In genomic region chr1:89911186-89911976, GRCh38 we compare ENCODE assay signal across 19 cellular contexts.
DNase-seq lines count a peak whose midpoint lies in the region; ATAC-seq, FAIRE-seq and TF ChIP-seq lines count a peak whose summit lies in the region.
"Had no signal": no experiment of that assay in that cellular context is flagged by ENCODE, and none has a peak within 500 bp of the region (broad histone marks: within the 10 kb centered on the region; RNA-seq: fewer than 3 reads in every experiment).

No MANE protein-coding gene starts in this region.

- peak overlapping the region; percentile 75 for H2BK15ac ChIP-seq in mesendoderm (replicated peaks; ENCODE audit: low read depth)

- no peak overlapping the region for H2AK5ac ChIP-seq in mesendoderm (ENCODE audit: low read length)

- peak overlapping the region; percentile 30 for H3K56ac ChIP-seq in mesendoderm (ENCODE audit: low read length)

- H2BK5ac ChIP-seq in mesendoderm (ENCODE audit: low read length): no peak overlapping the region

- H3K4me1 ChIP-seq in mammary epithelial cell (ENCODE audit: insufficient read depth, low read length) (peaks cover 28% of the 10 kb centered on the region), astrocyte (ENCODE audit: insufficient read depth, low read length) (peaks cover 44% of the 10 kb centered on the region), mesendoderm (ENCODE audit: control insufficient read depth, low read depth, low read length) (peaks cover 8% of the 10 kb centered on the region)

- in situ Hi-C loops in mammary epithelial cell (cut with MboI; ENCODE audit: low sequenced_read_pairs in 2 of 2): no loop called here

- no peak overlapping the region for H3K4me3 Mint-ChIP-seq in MCF 10A (ENCODE audit: unreplicated experiment)
- H3K4me3 Mint-ChIP-seq in astrocyte (ENCODE audit: unreplicated experiment): peak overlapping the region; percentile 47
- H3K4me3 Mint-ChIP-seq in activated CD4-positive, alpha-beta T cell treated with anti-CD3 and anti-CD28 coated beads, Interleukin-2, amount 10 ng/mL, durations not matched to agents 7 days and 5 days: no peak overlapping the region
- H3K4me3 Mint-ChIP-seq: activated CD4-positive, alpha-beta memory T cell treated with anti-CD3 and anti-CD28 coated beads, Interleukin-2, amount 10 ng/mL, durations not matched to agents 7 days and 5 days; stimulated activated naive B cell treated with anti-CD40 and anti-IgM and Interleukin-4, amounts not matched to agents 10 μg/mL and 1 μg/mL and 100 μg/mL, for 72 hours had no signal

- intact Hi-C loops in MCF 10A (cut with micrococcal nuclease) (no loop called here), mammary epithelial cell (cut with micrococcal nuclease) (no loop called here)

- BruUV-seq in MCF 10A (replicated peaks; lab: Mats Ljungman, UMichigan) (no TSS peak), mammary epithelial cell (replicated peaks; lab: Mats Ljungman, UMichigan) (no TSS peak)

- CTCF ChIA-PET in MCF 10A (lab: Yijun Ruan, JAX) (interaction anchor here (0.6 to 0.8 kb wide), 2 partner anchors 76 to 93 kb away, joined by 3 read pairs; no protein-coding TSS in a partner anchor), mammary epithelial cell (lab: Charles Lee; ENCODE audit: low non-redundant PET) (no interaction called here)
- CTCF ChIA-PET in activated CD4-positive, alpha-beta T cell treated with anti-CD3 and anti-CD28 coated beads, Interleukin-2, amount 10 ng/mL, durations not matched to agents 7 days and 5 days (lab: Charles Lee): no interaction called here

- no peak overlapping the region for H3K18ac ChIP-seq in mesendoderm (ENCODE audit: low read length)

- H3K4me2 ChIP-seq in mammary epithelial cell (ENCODE audit: insufficient read depth, low read depth, low read length): no peak overlapping the region
- peak overlapping the region; percentile 34 for H3K4me2 ChIP-seq in astrocyte (ENCODE audit: low read length)
- no peak overlapping the region for H3K4me2 ChIP-seq in mesendoderm (ENCODE audit: low read length)

- H3K27ac Mint-ChIP-seq in MCF 10A (ENCODE audit: low read depth, unreplicated experiment): peak overlapping the region; percentile 60
- peak overlapping the region; percentile 98 for H3K27ac Mint-ChIP-seq in astrocyte (ENCODE audit: unreplicated experiment)
- H3K27ac Mint-ChIP-seq in activated CD4-positive, alpha-beta T cell treated with anti-CD3 and anti-CD28 coated beads, Interleukin-2, amount 10 ng/mL, durations not matched to agents 7 days and 5 days: no peak overlapping the region
- H3K27ac Mint-ChIP-seq: activated CD4-positive, alpha-beta memory T cell treated with anti-CD3 and anti-CD28 coated beads, Interleukin-2, amount 10 ng/mL, durations not matched to agents 7 days and 5 days had no signal

- H3K4me1 Mint-ChIP-seq in MCF 10A (ENCODE audit: insufficient read depth, unreplicated experiment) (peaks cover 41% of the 10 kb centered on the region), astrocyte (ENCODE audit: low read depth, unreplicated experiment) (peaks cover 62% of the 10 kb centered on the region)
- H3K4me1 Mint-ChIP-seq in activated CD4-positive, alpha-beta T cell treated with anti-CD3 and anti-CD28 coated beads, Interleukin-2, amount 10 ng/mL, durations not matched to agents 7 days and 5 days: peaks cover 27% of the 10 kb centered on the region

- H3K79me2 ChIP-seq in mammary epithelial cell (ENCODE audit: insufficient read depth, low read length): peaks cover 21% of the 10 kb centered on the region
- no peaks in the 10 kb centered on the region for H3K79me2 ChIP-seq in astrocyte (ENCODE audit: insufficient read depth, low read length)
- peaks cover 1% of the 10 kb centered on the region for H3K79me2 ChIP-seq in mesendoderm (ENCODE audit: control insufficient read depth, insufficient read depth, low read length)

- peaks cover 22% of the 10 kb centered on the region for H3K36me3 Mint-ChIP-seq in MCF 10A (ENCODE audit: insufficient read depth, unreplicated experiment)
- H3K36me3 Mint-ChIP-seq in astrocyte (ENCODE audit: low read depth, unreplicated experiment): no peaks in the 10 kb centered on the region
- H3K36me3 Mint-ChIP-seq in activated CD4-positive, alpha-beta T cell treated with anti-CD3 and anti-CD28 coated beads, Interleukin-2, amount 10 ng/mL, durations not matched to agents 7 days and 5 days (ENCODE audit: low read depth): peaks cover 16% of the 10 kb centered on the region

- H3K23ac ChIP-seq in mesendoderm (ENCODE audit: low read length): no peak overlapping the region

- H3K9ac ChIP-seq in mammary epithelial cell (ENCODE audit: insufficient read depth, low read length): no peak overlapping the region
- peak overlapping the region; percentile 69 for H3K9ac ChIP-seq in astrocyte (ENCODE audit: low read length)
- no peak overlapping the region for H3K9ac ChIP-seq in mesendoderm (ENCODE audit: low read length)

- no peak overlapping the region for H3K4me3 ChIP-seq in mammary epithelial cell (replicated peaks in 1 of 3; ENCODE audit: insufficient read depth in 1 of 3, low read depth in 2 of 3, low read length in 3 of 3)
- no peak overlapping the region for H3K4me3 ChIP-seq in astrocyte (ENCODE audit: insufficient read depth, low read depth, low read length)
- H3K4me3 ChIP-seq in mesendoderm (ENCODE audit: low read length): no peak overlapping the region
- H3K4me3 ChIP-seq: sigmoid colon had no signal

- no peak for FAIRE-seq in astrocyte (lab: Jason Lieb, UNC)
- FAIRE-seq: bronchial epithelial cell, endometrium had no signal

- no peak for ATAC-seq in activated CD4-positive, CD25-positive, alpha-beta regulatory T cell treated with anti-CD3 and anti-CD28 coated beads, Interleukin-2, amount 50 U/mL, for 24 hours
- ATAC-seq: stimulated activated naive B cell treated with anti-CD40 and anti-IgM and Interleukin-4, amounts not matched to agents 10 μg/mL and 1 μg/mL and 100 μg/mL, for 72 hours had no signal

- H3K27me3 ChIP-seq in mammary epithelial cell (ENCODE audit: insufficient read depth, low read length) (no peaks in the 10 kb centered on the region), astrocyte (ENCODE audit: insufficient read depth, low read length) (no peaks in the 10 kb centered on the region), mesendoderm (ENCODE audit: insufficient read depth, low read length, poor library complexity) (no peaks in the 10 kb centered on the region)
- H3K27me3 ChIP-seq: sigmoid colon had no signal

- H4K20me1 ChIP-seq in mammary epithelial cell (ENCODE audit: insufficient read depth, low read length): no peaks in the 10 kb centered on the region
- H4K20me1 ChIP-seq in astrocyte (ENCODE audit: insufficient read depth, low read length): no peaks in the 10 kb centered on the region

- POLR2A ChIA-PET in MCF 10A (lab: Yijun Ruan, JAX): interaction anchor here (0.6 to 1.4 kb wide), 6 partner anchors 9 to 91 kb away, joined by 3 to 6 read pairs (median 3); no protein-coding TSS in a partner anchor
- POLR2A ChIA-PET in activated CD4-positive, alpha-beta T cell treated with anti-CD3 and anti-CD28 coated beads, Interleukin-2, amount 10 ng/mL, durations not matched to agents 7 days and 5 days (lab: Charles Lee): no interaction called here

- H3K36me3 ChIP-seq in mammary epithelial cell (ENCODE audit: insufficient read depth, low read length): no peaks in the 10 kb centered on the region
- H3K36me3 ChIP-seq in astrocyte (ENCODE audit: insufficient read depth, low read length): no peaks in the 10 kb centered on the region
- H3K36me3 ChIP-seq in mesendoderm (ENCODE audit: control insufficient read depth, insufficient read depth, low read length): no peaks in the 10 kb centered on the region
- H3K36me3 ChIP-seq: sigmoid colon had no signal

- peaks cover 6% of the 10 kb centered on the region for H3K79me1 ChIP-seq in mesendoderm (ENCODE audit: low read length)

- H3K27me3 Mint-ChIP-seq in MCF 10A (ENCODE audit: insufficient read depth, unreplicated experiment) (no peaks in the 10 kb centered on the region), astrocyte (ENCODE audit: low read depth, unreplicated experiment) (no peaks in the 10 kb centered on the region)
- no peaks in the 10 kb centered on the region for H3K27me3 Mint-ChIP-seq in activated CD4-positive, alpha-beta T cell treated with anti-CD3 and anti-CD28 coated beads, Interleukin-2, amount 10 ng/mL, durations not matched to agents 7 days and 5 days
- H3K27me3 Mint-ChIP-seq: activated CD4-positive, alpha-beta memory T cell treated with anti-CD3 and anti-CD28 coated beads, Interleukin-2, amount 10 ng/mL, durations not matched to agents 7 days and 5 days; stimulated activated naive B cell treated with anti-CD40 and anti-IgM and Interleukin-4, amounts not matched to agents 10 μg/mL and 1 μg/mL and 100 μg/mL, for 72 hours had no signal

- H2BK120ac ChIP-seq in mesendoderm (ENCODE audit: low read depth, low read length): no peak overlapping the region

- H3K27ac ChIP-seq in mammary epithelial cell (ENCODE audit: insufficient read depth, low read depth, low read length) (no peak overlapping the region), astrocyte (ENCODE audit: low read depth, low read length) (peak overlapping the region; percentile 84), mesendoderm (ENCODE audit: low read depth, low read length) (peak overlapping the region; percentile 60)
- H3K27ac ChIP-seq: sigmoid colon had no signal

- H2AFZ ChIP-seq in mammary epithelial cell (ENCODE audit: low read depth, low read length) (no peak overlapping the region), astrocyte (ENCODE audit: low read depth, low read length) (no peak overlapping the region)

- dilution Hi-C loops in mammary epithelial cell (cut with HindIII; ENCODE audit: low sequenced_read_pairs): no loop called here

- H3K9me3 ChIP-seq in mammary epithelial cell (replicated peaks; ENCODE audit: insufficient read depth, low read length) (no peaks in the 10 kb centered on the region), astrocyte (ENCODE audit: insufficient read depth, low read depth, low read length) (no peaks in the 10 kb centered on the region)
- H3K9me3 ChIP-seq: sigmoid colon had no signal

- no peak overlapping the region for H3K4ac ChIP-seq in mesendoderm (ENCODE audit: low read depth, low read length)

- TF ChIP-seq CTCF in MCF 10A (IDR thresholded peaks at IDR 0.05; ENCODE audit: unreplicated experiment): no peak
- no peak for TF ChIP-seq CTCF in mammary epithelial cell (conservative IDR thresholded peaks at IDR 0.05 in 1 of 2, IDR thresholded peaks at IDR 0.05 in 1 of 2; ENCODE audit: extremely low read depth in 1 of 2, insufficient read depth in 1 of 2, low read depth in 1 of 2, low read length in 2 of 2)
- no peak for TF ChIP-seq CTCF in astrocyte (IDR thresholded peaks at IDR 0.05; ENCODE audit: insufficient read depth, low read depth, low read length)

- no peak for DNase-seq in MCF 10A (ENCODE audit: unreplicated experiment)
- no peak for DNase-seq in mammary epithelial cell
- peak; percentile 25 for DNase-seq in astrocyte (ENCODE audit: low read depth)
- DNase-seq in mesendoderm: peak; percentile 80
- no peak for DNase-seq in NCI-H2029 (lab: John Stamatoyannopoulos, UW)
- DNase-seq in activated CD4-positive, alpha-beta T cell treated with anti-CD3 and anti-CD28 coated beads, Interleukin-2, amount 10 ng/mL, durations not matched to agents 7 days and 5 days: no peak
- no peak for DNase-seq in hepatic stellate cell (ENCODE audit: low spot score)
- DNase-seq: activated CD4-positive, alpha-beta memory T cell treated with anti-CD3 and anti-CD28 coated beads, Interleukin-2, amount 10 ng/mL, durations not matched to agents 7 days and 5 days; activated gamma-delta T cell; COR-L47; left colon; NCI-H1930; NCI-H774; SIG-M5; sigmoid colon; stimulated activated naive B cell treated with anti-CD40 and anti-IgM and Interleukin-4, amounts not matched to agents 10 μg/mL and 1 μg/mL and 100 μg/mL, for 72 hours had no signal

- no peak overlapping the region for H4K8ac ChIP-seq in mesendoderm (ENCODE audit: low read depth, low read length)

- WGBS in mammary epithelial cell (ENCODE audit: low coverage, missing lambda C conversion rate): 95% methylated on average over 10 of the region's 10 CpGs
- WGBS in mesendoderm (ENCODE audit: extremely low coverage, insufficient coverage, low lambda C conversion rate): no CpG with 5 or more reads among the region's 10 CpGs

- no peaks in the 10 kb centered on the region for H3K9me3 Mint-ChIP-seq in MCF 10A (ENCODE audit: unreplicated experiment)
- H3K9me3 Mint-ChIP-seq in astrocyte (ENCODE audit: unreplicated experiment): no peaks in the 10 kb centered on the region
- H3K9me3 Mint-ChIP-seq in activated CD4-positive, alpha-beta T cell treated with anti-CD3 and anti-CD28 coated beads, Interleukin-2, amount 10 ng/mL, durations not matched to agents 7 days and 5 days: no peaks in the 10 kb centered on the region
- H3K9me3 Mint-ChIP-seq: activated CD4-positive, alpha-beta memory T cell treated with anti-CD3 and anti-CD28 coated beads, Interleukin-2, amount 10 ng/mL, durations not matched to agents 7 days and 5 days; stimulated activated naive B cell treated with anti-CD40 and anti-IgM and Interleukin-4, amounts not matched to agents 10 μg/mL and 1 μg/mL and 100 μg/mL, for 72 hours had no signal

- no peak overlapping the region for H4K5ac ChIP-seq in mesendoderm (ENCODE audit: low read length)

Comparison
In these comparisons a context has a peak if more than half of its experiments do, and no peak if none do; other contexts are left out.
1. DNase-seq: peak in astrocyte (single experiment) and mesendoderm (single experiment); none in MCF 10A (single experiment), mammary epithelial cell (single experiment), NCI-H2029 (single experiment), activated CD4-positive, alpha-beta T cell treated with anti-CD3 and anti-CD28 coated beads, Interleukin-2, amount 10 ng/mL, durations not matched to agents 7 days and 5 days (single experiment) and hepatic stellate cell (single experiment).